ENCODE assay signal across 16 cellular contexts in the genomic region with DNA sequence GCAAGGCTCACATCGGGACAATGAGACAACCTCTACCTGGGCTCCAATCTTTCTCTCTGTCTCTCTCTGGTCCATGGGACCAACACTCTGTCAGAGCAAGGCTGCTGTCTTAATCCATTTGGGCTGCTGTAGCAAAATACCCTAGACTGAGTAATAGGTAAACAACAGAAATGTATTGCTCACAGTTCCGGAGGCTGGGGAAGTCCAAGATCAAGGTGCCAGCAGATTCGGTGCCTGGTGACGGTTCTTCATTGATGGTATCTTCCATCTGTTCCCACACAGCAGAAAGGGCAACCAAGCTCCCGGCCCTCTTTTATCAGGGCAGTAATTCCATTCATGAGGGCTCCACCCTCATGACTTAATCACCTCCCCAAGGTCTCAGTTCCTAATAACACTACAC.
"Had no signal": no experiment of that assay in that cellular context is flagged by ENCODE, and none has a peak within 500 bp of the region (broad histone marks: within the 10 kb centered on the region; RNA-seq: fewer than 3 reads in every experiment).

No MANE protein-coding gene starts in this region.

- ATAC-seq: activated CD8-positive, alpha-beta T cell treated with anti-CD3 and anti-CD28 coated beads for 36 hours had no signal

- H3K9me3 ChIP-seq: ovary, stomach, thoracic aorta had no signal

- H3K27me3 ChIP-seq: cardiac muscle cell, ovary had no signal

- DNase-seq: activated CD4-positive, alpha-beta T cell treated with anti-CD3 and anti-CD28 coated beads for 1 hour; activated CD8-positive, alpha-beta memory T cell treated with anti-CD3 and anti-CD28 coated beads, Interleukin-2, amount 50 U/mL, for 4 hours; activated CD8-positive, alpha-beta T cell treated with anti-CD3 and anti-CD28 coated beads for 36 hours; activated naive CD8-positive, alpha-beta T cell treated with anti-CD3 and anti-CD28 coated beads, Interleukin-2, amount 10 ng/mL, durations not matched to agents 7 days and 5 days; aorta; kidney glomerular epithelial cell; ovary; stimulated activated CD4-positive, alpha-beta T cell treated with anti-CD3 and anti-CD28 coated beads, Interleukin-4, amount 100 ng/mL, for 1 hour; stomach had no signal

- H3K27ac ChIP-seq: cardiac muscle cell, hepatocyte, ovary, stomach, thoracic aorta had no signal

- H3K4me2 ChIP-seq: hepatocyte had no signal

- H3K4me3 Mint-ChIP-seq: activated CD8-positive, alpha-beta T cell treated with anti-CD3 and anti-CD28 coated beads for 36 hours; activated naive CD8-positive, alpha-beta T cell treated with anti-CD3 and anti-CD28 coated beads, Interleukin-2, amount 10 ng/mL, durations not matched to agents 7 days and 5 days; activated T-cell treated with anti-CD3 and anti-CD28 coated beads, Interleukin-2, amount 50 U/mL, for 72 hours; T-helper 1 cell treated with Interleukin-12 subunit alpha and Interleukin-12 subunit beta and Interleukin-4 antibody, amounts not matched to agents 30 μg/mL and 1 μg/mL, for 36 hours had no signal

- H3K79me2 ChIP-seq: hepatocyte had no signal

- FAIRE-seq: colon, urothelium cell line had no signal

- H3K4me3 ChIP-seq: cardiac muscle cell, hepatocyte, ovary, stomach, thoracic aorta had no signal

- H2AFZ ChIP-seq: hepatocyte had no signal

- H3K36me3 ChIP-seq: cardiac muscle cell, ovary, stomach, thoracic aorta had no signal

- H3K27ac Mint-ChIP-seq: activated CD8-positive, alpha-beta T cell treated with anti-CD3 and anti-CD28 coated beads for 36 hours; activated naive CD8-positive, alpha-beta T cell treated with anti-CD3 and anti-CD28 coated beads, Interleukin-2, amount 10 ng/mL, durations not matched to agents 7 days and 5 days; activated T-cell treated with anti-CD3 and anti-CD28 coated beads, Interleukin-2, amount 50 U/mL, for 72 hours; T-helper 1 cell treated with Interleukin-12 subunit alpha and Interleukin-12 subunit beta and Interleukin-4 antibody, amounts not matched to agents 30 μg/mL and 1 μg/mL, for 36 hours had no signal

- H3K9me3 Mint-ChIP-seq: activated CD8-positive, alpha-beta T cell treated with anti-CD3 and anti-CD28 coated beads for 36 hours; activated naive CD8-positive, alpha-beta T cell treated with anti-CD3 and anti-CD28 coated beads, Interleukin-2, amount 10 ng/mL, durations not matched to agents 7 days and 5 days; activated T-cell treated with anti-CD3 and anti-CD28 coated beads, Interleukin-2, amount 50 U/mL, for 72 hours; T-helper 1 cell treated with Interleukin-12 subunit alpha and Interleukin-12 subunit beta and Interleukin-4 antibody, amounts not matched to agents 30 μg/mL and 1 μg/mL, for 36 hours had no signal
